8 cellular contexts compared by ENCODE assay signal in genomic region chr20:18566892-18567738, GRCh38. TPM values are rescaled to one million over a fixed set of nuclear protein-coding genes. Genes with fewer than 3 reads are reported as not detected.
DNase-seq lines count a peak whose midpoint lies in the region; ATAC-seq and TF ChIP-seq lines count a peak whose summit lies in the region.

TSS of gene SMIM26 (plus strand) at chr20:18567432. CDS start at chr20:18567479, 47 bp downstream.

- H3K27ac Mint-ChIP-seq in activated CD8-positive, alpha-beta memory T cell treated with anti-CD3 and anti-CD28 coated beads, Interleukin-2, amount 10 ng/mL, durations not matched to agents 7 days and 5 days = peak within 1 kb of the TSS; percentile 96
- peak within 1 kb of the TSS; percentile 96 for H3K27ac Mint-ChIP-seq in endodermal cell

- H3K9ac ChIP-seq in NT2/D1 (ENCODE audit: insufficient read length, low read depth) (peak within 1 kb of the TSS; percentile 95), endodermal cell (ENCODE audit: extremely low read depth, low read length, poor library complexity, severe bottlenecking) (peak within 1 kb of the TSS; percentile 79)

- H3K4me1 ChIP-seq in NT2/D1 (ENCODE audit: insufficient read depth, insufficient read length) (no peaks in the 10 kb centered on the region), endodermal cell (ENCODE audit: control insufficient read depth, insufficient read depth, low read length) (no peaks in the 10 kb centered on the region)

- peak; percentile 95 for DNase-seq in COR-L47 (lab: John Stamatoyannopoulos, UW)
- DNase-seq in HUDEP-2 (lab: John Stamatoyannopoulos, UW; ENCODE audit: unreplicated experiment in 76 of 76) = peak in 75 of 76 experiments; percentile 47 to 96 (median 85)
- DNase-seq in NT2/D1 (ENCODE audit: low read depth, low spot score) = peak; percentile 75
- DNase-seq in activated CD8-positive, alpha-beta memory T cell treated with anti-CD3 and anti-CD28 coated beads, Interleukin-2, amount 10 ng/mL, durations not matched to agents 7 days and 5 days = peak; percentile 96
- peak; percentile 96 for DNase-seq in endodermal cell
- DNase-seq in mesenteric fat pad (ENCODE audit: low spot score) = peak; percentile 99
- DNase-seq in stimulated activated CD8-positive, alpha-beta memory T cell treated with anti-CD3 and anti-CD28 coated beads, Interleukin-15, amount 100 ng/mL, for 24 hours (ENCODE audit: low read depth) = peak; percentile 86

- H3K36me3 Mint-ChIP-seq in activated CD8-positive, alpha-beta memory T cell treated with anti-CD3 and anti-CD28 coated beads, Interleukin-2, amount 10 ng/mL, durations not matched to agents 7 days and 5 days = peaks cover 34% of the 10 kb centered on the region
- H3K36me3 Mint-ChIP-seq in endodermal cell (ENCODE audit: low read depth) = peaks cover 30% of the 10 kb centered on the region

- H3K4me3 ChIP-seq in NT2/D1 (ENCODE audit: insufficient read length, low read depth) = peak within 1 kb of the TSS; percentile 87
- H3K4me3 ChIP-seq in endodermal cell (ENCODE audit: low read length) = peak within 1 kb of the TSS; percentile 91

- TF ChIP-seq CTCF in endodermal cell (conservative IDR thresholded peaks at IDR 0.05) = no peak

- H3K36me3 ChIP-seq in NT2/D1 (ENCODE audit: insufficient read depth, insufficient read length, low read length) (peaks cover 31% of the 10 kb centered on the region), endodermal cell (ENCODE audit: control insufficient read depth, insufficient read depth, low read length) (peaks cover 30% of the 10 kb centered on the region)

- H3K9me3 ChIP-seq in NT2/D1 (ENCODE audit: insufficient read depth, low read length) (no peaks in the 10 kb centered on the region), endodermal cell (ENCODE audit: control insufficient read depth, low read length) (no peaks in the 10 kb centered on the region)

- H3K27ac ChIP-seq in endodermal cell (ENCODE audit: low read depth, low read length) = no peak within 1 kb of the TSS

- 0 to 1% methylated on average over 44 to 51 of the region's 51 CpGs for WGBS in endodermal cell (ENCODE audit: insufficient coverage in 1 of 2, insufficient read length in 1 of 2), 2 experiments

- no peaks in the 10 kb centered on the region for H3K27me3 Mint-ChIP-seq in activated CD8-positive, alpha-beta memory T cell treated with anti-CD3 and anti-CD28 coated beads, Interleukin-2, amount 10 ng/mL, durations not matched to agents 7 days and 5 days
- no peaks in the 10 kb centered on the region for H3K27me3 Mint-ChIP-seq in endodermal cell (ENCODE audit: insufficient read depth)

- H3K27me3 ChIP-seq in NT2/D1 (ENCODE audit: insufficient read depth, insufficient read length) (no peaks in the 10 kb centered on the region), endodermal cell (ENCODE audit: control insufficient read depth, insufficient read depth, low read length, poor library complexity, severe bottlenecking) (no peaks in the 10 kb centered on the region)

- CTCF ChIA-PET in activated CD8-positive, alpha-beta memory T cell treated with anti-CD3 and anti-CD28 coated beads, Interleukin-2, amount 10 ng/mL, durations not matched to agents 7 days and 5 days (lab: Charles Lee) = interaction anchor here (0.6 kb wide), 1 partner anchor 9 kb away, joined by 3 read pairs; no protein-coding TSS in a partner anchor

- peaks cover 15% of the 10 kb centered on the region for H3K4me1 Mint-ChIP-seq in activated CD8-positive, alpha-beta memory T cell treated with anti-CD3 and anti-CD28 coated beads, Interleukin-2, amount 10 ng/mL, durations not matched to agents 7 days and 5 days
- H3K4me1 Mint-ChIP-seq in endodermal cell = peaks cover 4% of the 10 kb centered on the region

- H3K4me3 Mint-ChIP-seq in activated CD8-positive, alpha-beta memory T cell treated with anti-CD3 and anti-CD28 coated beads, Interleukin-2, amount 10 ng/mL, durations not matched to agents 7 days and 5 days = peak within 1 kb of the TSS; percentile 97
- peak within 1 kb of the TSS; percentile 97 for H3K4me3 Mint-ChIP-seq in endodermal cell

- no peaks in the 10 kb centered on the region for H3K9me3 Mint-ChIP-seq in activated CD8-positive, alpha-beta memory T cell treated with anti-CD3 and anti-CD28 coated beads, Interleukin-2, amount 10 ng/mL, durations not matched to agents 7 days and 5 days (ENCODE audit: low read depth)
- H3K9me3 Mint-ChIP-seq in endodermal cell = no peaks in the 10 kb centered on the region

- ATAC-seq in GM21381 (IDR thresholded peaks at IDR 0.05; ENCODE audit: unreplicated experiment) = peak; percentile 99
- ATAC-seq in activated CD8-positive, alpha-beta memory T cell treated with anti-CD3 and anti-CD28 coated beads, Interleukin-2, amount 10 ng/mL, durations not matched to agents 7 days and 5 days = peak; percentile 99

RNA-seq across cellular contexts. Expression of gene SMIM26, which starts in this region (rescaled TPM):
- total RNA-seq in activated CD8-positive, alpha-beta memory T cell treated with anti-CD3 and anti-CD28 coated beads, Interleukin-2, amount 10 ng/mL, durations not matched to agents 7 days and 5 days = 10 to 100 TPM; 49.1 to 52.6 TPM
- total RNA-seq in endodermal cell (10 to 100 TPM; 67.6 to 80.3 TPM), mesenteric fat pad (65.9 TPM)
- 109 TPM for polyA plus RNA-seq in endodermal cell (2013, experiment 1 of 2)
- polyA plus RNA-seq in endodermal cell (2013, experiment 2 of 2) = 94.5 TPM
